Comparison of ENCODE assay signal across 17 cellular contexts in the genomic region with DNA sequence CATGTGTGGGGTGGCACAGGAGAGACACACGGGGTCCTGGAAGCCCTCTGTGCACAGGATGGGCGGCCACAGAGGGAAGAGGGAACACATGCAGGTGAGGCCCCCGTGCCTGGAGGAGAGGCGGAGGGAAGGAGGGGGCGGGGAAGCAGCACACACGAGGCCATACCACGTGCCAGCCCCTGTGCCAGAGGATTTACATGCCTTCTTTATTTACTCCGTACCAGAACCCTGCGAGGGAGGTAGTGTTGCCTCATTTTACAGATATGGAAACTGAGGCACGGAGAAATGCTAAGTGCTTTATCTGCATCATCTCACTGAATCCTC. TPM values are rescaled to one million over a fixed set of nuclear protein-coding genes. Genes with fewer than 3 reads are reported as not detected.
"Had no signal": no experiment of that assay in that cellular context is flagged by ENCODE, and none has a peak within 500 bp of the region (broad histone marks: within the 10 kb centered on the region; RNA-seq: fewer than 3 reads in every experiment).

No MANE protein-coding gene starts in this region.

- H3K4me3 ChIP-seq: body of pancreas, gastrocnemius medialis had no signal

- ATAC-seq: activated T-cell treated with anti-CD3 and anti-CD28 coated beads, Interleukin-2, amount 50 U/mL, for 72 hours; body of pancreas; gastrocnemius medialis; left lobe of liver; naive thymus-derived CD8-positive, alpha-beta T cell; stimulated activated naive CD8-positive, alpha-beta T cell treated with anti-CD3 and anti-CD28 coated beads, Interleukin-15, Interleukin-2, amounts not matched to agents 100 U/mL and 50 U/mL, for 24 hours had no signal

- H3K9me3 ChIP-seq: body of pancreas, gastrocnemius medialis had no signal

- H3K36me3 ChIP-seq: gastrocnemius medialis had no signal

- H3K27ac Mint-ChIP-seq: activated CD4-positive, alpha-beta T cell treated with anti-CD3 and anti-CD28 coated beads, Interleukin-2, amount 10 ng/mL, durations not matched to agents 7 days and 5 days; activated naive CD8-positive, alpha-beta T cell; activated T-cell treated with anti-CD3 and anti-CD28 coated beads, Interleukin-2, amount 50 U/mL, for 72 hours; naive thymus-derived CD8-positive, alpha-beta T cell; T-helper 2 cell treated with Interferon-gamma antibody and Interleukin-4, amounts not matched to agents 5 μg/mL and 100 μg/mL, for 36 hours had no signal

- H3K27me3 ChIP-seq: body of pancreas, gastrocnemius medialis had no signal

- H3K9me3 Mint-ChIP-seq: activated CD4-positive, alpha-beta T cell treated with anti-CD3 and anti-CD28 coated beads, Interleukin-2, amount 10 ng/mL, durations not matched to agents 7 days and 5 days; activated T-cell treated with anti-CD3 and anti-CD28 coated beads, Interleukin-2, amount 50 U/mL, for 72 hours; central memory CD8-positive, alpha-beta T cell; naive thymus-derived CD8-positive, alpha-beta T cell; T-helper 2 cell treated with Interferon-gamma antibody and Interleukin-4, amounts not matched to agents 5 μg/mL and 100 μg/mL, for 36 hours had no signal

- H3K27me3 Mint-ChIP-seq: activated CD4-positive, alpha-beta T cell treated with anti-CD3 and anti-CD28 coated beads, Interleukin-2, amount 10 ng/mL, durations not matched to agents 7 days and 5 days; activated naive CD8-positive, alpha-beta T cell had no signal

- H3K4me1 Mint-ChIP-seq: activated CD4-positive, alpha-beta T cell treated with anti-CD3 and anti-CD28 coated beads, Interleukin-2, amount 10 ng/mL, durations not matched to agents 7 days and 5 days; central memory CD8-positive, alpha-beta T cell; naive thymus-derived CD8-positive, alpha-beta T cell had no signal

- DNase-seq: activated CD4-positive, alpha-beta T cell treated with anti-CD3 and anti-CD28 coated beads, Interleukin-2, amount 10 ng/mL, durations not matched to agents 7 days and 5 days; activated CD8-positive, alpha-beta memory T cell treated with anti-CD3 and anti-CD28 coated beads, Interleukin-2, amount 50 U/mL, for 48 hours; activated gamma-delta T cell; activated T-cell treated with anti-CD3 and anti-CD28 coated beads, Interleukin-2, amount 50 U/mL, for 72 hours; amniotic stem cell; body of pancreas; dermis blood vessel endothelial cell; gastrocnemius medialis; islet precursor cell; naive thymus-derived CD8-positive, alpha-beta T cell; stimulated activated naive CD8-positive, alpha-beta T cell treated with anti-CD3 and anti-CD28 coated beads, Interleukin-15, Interleukin-2, amounts not matched to agents 100 U/mL and 50 U/mL, for 24 hours; SW 1271 had no signal

- H3K27ac ChIP-seq: body of pancreas, epithelial cell of prostate, gastrocnemius medialis had no signal

- H3K4me3 Mint-ChIP-seq: activated CD4-positive, alpha-beta T cell treated with anti-CD3 and anti-CD28 coated beads, Interleukin-2, amount 10 ng/mL, durations not matched to agents 7 days and 5 days; activated naive CD8-positive, alpha-beta T cell; activated T-cell treated with anti-CD3 and anti-CD28 coated beads, Interleukin-2, amount 50 U/mL, for 72 hours; central memory CD8-positive, alpha-beta T cell; naive thymus-derived CD8-positive, alpha-beta T cell; T-helper 2 cell treated with Interferon-gamma antibody and Interleukin-4, amounts not matched to agents 5 μg/mL and 100 μg/mL, for 36 hours had no signal

- H3K36me3 Mint-ChIP-seq: activated naive CD8-positive, alpha-beta T cell; naive thymus-derived CD8-positive, alpha-beta T cell had no signal

RNA-seq across cellular contexts. Expression of gene ARHGEF10L, which starts 56.1 kb away (rescaled TPM):
- total RNA-seq: activated CD4-positive, alpha-beta T cell treated with anti-CD3 and anti-CD28 coated beads, Interleukin-2, amount 10 ng/mL, durations not matched to agents 7 days and 5 days; activated T-cell treated with anti-CD3 and anti-CD28 coated beads, Interleukin-2, amount 50 U/mL, for 72 hours had no signal
